Comparison of ENCODE assay signal across 22 cellular contexts in the genomic region with DNA sequence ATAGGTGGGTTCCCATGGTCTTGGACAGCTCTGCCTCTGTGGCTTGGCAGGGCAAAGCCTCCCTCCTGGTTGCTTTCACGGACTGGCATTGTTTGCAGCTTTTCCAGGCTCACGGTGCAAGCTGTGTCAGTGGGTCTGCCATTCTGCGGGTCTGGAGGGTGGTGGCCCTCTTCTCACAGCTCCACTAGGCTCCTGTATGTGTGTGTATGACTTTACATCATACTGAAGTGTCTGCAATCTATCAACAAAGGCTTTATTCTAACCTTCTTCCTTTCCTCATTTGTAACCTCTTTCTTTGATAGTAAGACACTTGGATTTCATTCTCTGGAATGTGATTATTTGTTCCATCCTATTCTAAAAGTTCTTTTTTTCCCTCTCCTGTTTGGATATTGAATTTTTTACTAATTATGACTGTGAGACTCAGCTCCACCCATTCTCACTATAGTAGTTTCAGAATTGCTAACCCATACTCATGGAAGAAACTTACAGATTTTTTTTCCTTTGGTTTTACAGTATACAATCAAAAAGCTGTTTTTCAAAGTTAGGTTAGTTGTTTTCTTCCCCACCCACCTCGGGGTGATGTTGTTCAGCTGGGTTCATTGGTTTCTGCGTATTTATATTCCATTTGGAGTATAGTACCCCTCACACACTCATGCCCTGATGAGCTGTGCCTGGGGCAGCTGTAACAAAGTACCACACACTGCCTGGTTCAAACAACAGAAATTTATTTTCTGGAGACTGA.
DNase-seq lines count a peak whose midpoint lies in the region; ATAC-seq, FAIRE-seq and TF ChIP-seq lines count a peak whose summit lies in the region.
"Had no signal": no experiment of that assay in that cellular context is flagged by ENCODE, and none has a peak within 500 bp of the region (broad histone marks: within the 10 kb centered on the region; RNA-seq: fewer than 3 reads in every experiment).

No MANE protein-coding gene starts in this region.

- no peak for TF ChIP-seq POLR2A in esophagus squamous epithelium (IDR thresholded peaks at IDR 0.05)

- ATAC-seq in activated naive CD4-positive, alpha-beta T cell treated with anti-CD3 and anti-CD28 coated beads, Interleukin-2, amount 50 U/mL, for 72 hours: peak; percentile 46 to 90
- peak; percentile 67 for ATAC-seq in HG02884 (IDR thresholded peaks at IDR 0.05; ENCODE audit: unreplicated experiment)
- ATAC-seq in activated naive CD8-positive, alpha-beta T cell treated with anti-CD3 and anti-CD28 coated beads, Interleukin-2, amount 50 U/mL, for 24 hours: peak; percentile 68
- ATAC-seq: right cardiac atrium, SK-N-SH treated with all-trans-retinoic acid at 6 μM for 48 hours had no signal

- DNase-seq in activated naive CD4-positive, alpha-beta T cell treated with anti-CD3 and anti-CD28 coated beads, Interleukin-2, amount 50 U/mL, for 72 hours (ENCODE audit: low spot score in 2 of 2): no peak
- DNase-seq in activated naive CD4-positive, alpha-beta T cell treated with Interleukin-2 at 50 U/mL for 16 hours: no peak
- DNase-seq in activated naive CD8-positive, alpha-beta T cell treated with anti-CD3 and anti-CD28 coated beads, Interleukin-2, amount 50 U/mL, for 24 hours: no peak
- DNase-seq in esophagus squamous epithelium (lab: John Stamatoyannopoulos, UW): no peak
- no peak for DNase-seq in stimulated activated naive CD4-positive, alpha-beta T cell treated with Interleukin-2 at 50 U/mL for 16 hours (lab: John Stamatoyannopoulos, UW)
- no peak for DNase-seq in HTR-8/SVneo (ENCODE audit: insufficient read length, low spot score)
- DNase-seq in DMS79 treated with DMSO at 0.1 percent for 48 hours (lab: John Stamatoyannopoulos, UW): no peak
- DNase-seq: adrenal gland, foreskin fibroblast, hypothalamus, NCI-H1417, NCI-H526 treated with DMSO at 0.1 percent for 48 hours, right cardiac atrium, T1000, tibial artery had no signal

- no peak overlapping the region for H3K4me3 ChIP-seq in esophagus squamous epithelium
- H3K4me3 ChIP-seq: adrenal gland, lung, tibial artery had no signal

- H3K4me3 Mint-ChIP-seq in activated naive CD8-positive, alpha-beta T cell treated with anti-CD3 and anti-CD28 coated beads, Interleukin-2, amount 50 U/mL, for 24 hours: no peak overlapping the region

- no peaks in the 10 kb centered on the region for H3K9me3 ChIP-seq in esophagus squamous epithelium
- H3K9me3 ChIP-seq: adrenal gland, tibial artery had no signal

- no peaks in the 10 kb centered on the region for H3K4me1 ChIP-seq in esophagus squamous epithelium

- peaks cover 24% of the 10 kb centered on the region for H3K4me1 Mint-ChIP-seq in activated naive CD8-positive, alpha-beta T cell treated with anti-CD3 and anti-CD28 coated beads, Interleukin-2, amount 50 U/mL, for 24 hours

- no peak overlapping the region for H3K27ac Mint-ChIP-seq in activated naive CD4-positive, alpha-beta T cell treated with anti-CD3 and anti-CD28 coated beads, Interleukin-2, amount 50 U/mL, for 72 hours
- H3K27ac Mint-ChIP-seq in activated naive CD8-positive, alpha-beta T cell treated with anti-CD3 and anti-CD28 coated beads, Interleukin-2, amount 50 U/mL, for 24 hours: peak overlapping the region; percentile 43

- peaks cover 1% of the 10 kb centered on the region for H3K27me3 Mint-ChIP-seq in activated naive CD8-positive, alpha-beta T cell treated with anti-CD3 and anti-CD28 coated beads, Interleukin-2, amount 50 U/mL, for 24 hours

- TF ChIP-seq CTCF in esophagus squamous epithelium (IDR thresholded peaks at IDR 0.05): no peak

- intact Hi-C loops in esophagus squamous epithelium (cut with DNase I): no loop called here

- H3K36me3 ChIP-seq in esophagus squamous epithelium: peaks cover 0 to 24% (median 0%) of the 10 kb centered on the region in 3 donors
- H3K36me3 ChIP-seq: adrenal gland had no signal

- WGBS in esophagus squamous epithelium, 2 donors: 86 to 89% methylated on average over 5 of the region's 5 CpGs

- FAIRE-seq in HTR-8/SVneo (lab: Jason Lieb, UNC): no peak
- FAIRE-seq: bronchial epithelial cell, GM19239, keratinocyte had no signal

- peaks cover 0 to 14% of the 10 kb centered on the region in 2 donors for H3K36me3 Mint-ChIP-seq in activated naive CD4-positive, alpha-beta T cell treated with anti-CD3 and anti-CD28 coated beads, Interleukin-2, amount 50 U/mL, for 72 hours
- H3K36me3 Mint-ChIP-seq in activated naive CD8-positive, alpha-beta T cell treated with anti-CD3 and anti-CD28 coated beads, Interleukin-2, amount 50 U/mL, for 24 hours (ENCODE audit: low read depth): no peaks in the 10 kb centered on the region

- H3K27ac ChIP-seq in esophagus squamous epithelium: no peak overlapping the region
- H3K27ac ChIP-seq: adrenal gland, RWPE1, tibial artery had no signal

- H3K9me3 Mint-ChIP-seq in activated naive CD4-positive, alpha-beta T cell treated with anti-CD3 and anti-CD28 coated beads, Interleukin-2, amount 50 U/mL, for 72 hours: peaks cover 0 to 10% of the 10 kb centered on the region in 2 donors
- peaks cover 3% of the 10 kb centered on the region for H3K9me3 Mint-ChIP-seq in activated naive CD8-positive, alpha-beta T cell treated with anti-CD3 and anti-CD28 coated beads, Interleukin-2, amount 50 U/mL, for 24 hours

- H3K27me3 ChIP-seq in esophagus squamous epithelium: no peaks in the 10 kb centered on the region
- H3K27me3 ChIP-seq: adrenal gland, tibial artery had no signal
